ENCODE assay signal across 1 cellular context in genomic region chr11:63838682-63839507, GRCh38.
TF ChIP-seq lines count a peak whose summit lies in the region.

Gene MARK2, plus strand, starts transcription at chr11:63839110. Its CDS starts 397 bp downstream, at chr11:63839507.

TF ChIP-seq in GM12878, 131 proteins besides CTCF, POLR2A, EP300 and RAD21 (continued from another document):
- TF ChIP-seq BCL3 (IDR thresholded peaks at IDR 0.05; ENCODE audit: borderline replicate concordance, insufficient read depth, low read depth, low read length, poor library complexity, severe bottlenecking) (no peak), ELK1 (IDR thresholded peaks at IDR 0.05; ENCODE audit: low read depth, low read length) (0 out of 2 replicates have a peak, but pooled peaks have one; percentile 56), RELA (IDR thresholded peaks at IDR 0.05; ENCODE audit: borderline replicate concordance, partially characterized antibody) (no peak), FOXK2 (IDR thresholded peaks at IDR 0.05) (peak; percentile 87), SKIL (IDR thresholded peaks at IDR 0.05; ENCODE audit: low read depth, poor library complexity, severe bottlenecking) (no peak), SREBF1 (IDR thresholded peaks at IDR 0.05; ENCODE audit: low read length) (no peak), BHLHE40 (IDR thresholded peaks at IDR 0.05; ENCODE audit: borderline replicate concordance in 1 of 2, low read depth in 2 of 2, low read length in 1 of 2) (peak; percentile 28 to 52; a peak in 3 of 4 replicates), USF1 (IDR thresholded peaks at IDR 0.05; ENCODE audit: borderline replicate concordance, extremely low read length, insufficient read depth, low read depth, low read length) (no peak), GATAD2B (conservative IDR thresholded peaks at IDR 0.05; ENCODE audit: low read depth) (peak; percentile 99), ZSCAN29 (IDR thresholded peaks at IDR 0.05) (0 out of 2 replicates have a peak, but pooled peaks have one; percentile 65), ZBED1 (IDR thresholded peaks at IDR 0.05; ENCODE audit: borderline replicate concordance) (no peak), WRNIP1 (IDR thresholded peaks at IDR 0.05; ENCODE audit: borderline replicate concordance, low read depth, low read length) (no peak), HDAC2 (IDR thresholded peaks at IDR 0.05) (no peak), RAD51 (IDR thresholded peaks at IDR 0.05) (no peak), ATF7 (IDR thresholded peaks at IDR 0.05; ENCODE audit: low read depth) (no peak), DPF2 (IDR thresholded peaks at IDR 0.05) (peak; percentile 89), ASH2L (IDR thresholded peaks at IDR 0.05; ENCODE audit: borderline replicate concordance, low read depth) (peak; percentile 64; the same call in 1 of the 2 replicates), HCFC1 (IDR thresholded peaks at IDR 0.05; ENCODE audit: low read length) (0 out of 2 replicates have a peak, but pooled peaks have one; percentile 16), PAX5 (IDR thresholded peaks at IDR 0.05; ENCODE audit: borderline replicate concordance, low read depth, low read length) (no peak), MEF2B (IDR thresholded peaks at IDR 0.05; ENCODE audit: partially characterized antibody, poor library complexity, severe bottlenecking) (peak; percentile 34), ZBTB11 (CRISPR knock-in tag; IDR thresholded peaks at IDR 0.05) (no peak), SRF (IDR thresholded peaks at IDR 0.05; ENCODE audit: low read depth in 2 of 2, low read length in 2 of 2) (peak; percentile 78 to 86), PBX3 (IDR thresholded peaks at IDR 0.05; ENCODE audit: insufficient replicate concordance, low read depth, low read length) (no peak), CHD1 (IDR thresholded peaks at IDR 0.05; ENCODE audit: low read depth, low read length) (peak; percentile 92), STAT1 (conservative IDR thresholded peaks at IDR 0.05) (no peak), RB1 (IDR thresholded peaks at IDR 0.05; ENCODE audit: borderline replicate concordance) (peak; percentile 59; the same call in 1 of the 2 replicates), ZNF274 (IDR thresholded peaks at IDR 0.05; ENCODE audit: insufficient read depth, insufficient read length) (no peak), MEF2A (IDR thresholded peaks at IDR 0.05; ENCODE audit: insufficient read depth, low read depth, low read length) (no peak), BACH1 (IDR thresholded peaks at IDR 0.05; ENCODE audit: borderline replicate concordance) (peak; percentile 82; the same call in 1 of the 2 replicates), SREBF2 (IDR thresholded peaks at IDR 0.05; ENCODE audit: low read length) (no peak), RUNX3 (IDR thresholded peaks at IDR 0.05; ENCODE audit: low read length) (no peak), CEBPZ (IDR thresholded peaks at IDR 0.05; ENCODE audit: low read depth, low read length) (no peak), CBFB (IDR thresholded peaks at IDR 0.05; ENCODE audit: low read depth) (no peak), PML (IDR thresholded peaks at IDR 0.05; ENCODE audit: low read length) (no peak), ZNF217 (IDR thresholded peaks at IDR 0.05) (peak; percentile 70; the same call in 1 of the 2 replicates), POLR2AphosphoS2 (IDR thresholded peaks at IDR 0.05; ENCODE audit: low read depth, low read length) (0 out of 2 replicates have a peak, but pooled peaks have one; percentile 15)
